ENCODE assay signal across 10 cellular contexts in the genomic region with DNA sequence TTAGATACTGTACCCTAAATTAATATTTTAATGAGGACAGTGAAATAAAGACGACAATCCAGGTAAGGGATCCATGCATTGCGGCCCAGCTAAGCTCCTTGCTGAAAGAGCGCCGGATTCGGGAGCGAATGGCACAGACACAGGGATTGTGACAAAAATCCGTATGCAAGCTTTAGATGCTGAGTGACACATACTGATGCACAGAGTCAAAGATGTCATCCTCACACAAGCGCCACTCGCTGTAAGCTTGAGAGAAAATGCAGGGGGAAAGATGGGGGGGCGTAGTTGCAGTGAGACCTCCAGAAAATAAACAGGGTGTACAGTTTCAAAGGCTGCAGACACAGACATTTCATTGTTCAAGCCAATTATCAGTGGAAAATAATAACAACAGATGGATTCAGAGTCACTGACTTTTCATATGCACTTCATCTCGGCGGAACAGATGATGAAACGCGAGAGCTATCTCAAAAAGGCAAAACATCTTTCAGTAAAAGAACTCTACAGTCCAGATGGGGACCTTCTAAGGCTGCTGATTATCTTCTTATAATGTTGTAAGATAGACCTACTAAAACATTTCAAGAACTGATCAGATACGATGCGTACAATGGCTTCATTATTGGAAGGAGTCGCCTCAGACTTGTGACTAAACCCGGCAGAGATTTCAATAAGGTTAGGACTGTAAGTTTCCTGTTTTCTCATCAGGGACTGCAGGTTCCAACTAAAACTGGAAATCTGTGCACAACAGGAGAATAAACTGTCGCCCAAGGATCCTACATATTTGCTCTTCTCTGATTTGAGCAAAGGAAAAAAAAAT.
A peak's percentile ranks its signal among the peaks of the same experiment; 100 is the strongest.
DNase-seq lines count a peak whose midpoint lies in the region; ATAC-seq and TF ChIP-seq lines count a peak whose summit lies in the region.
"Had no signal": no experiment of that assay in that cellular context is flagged by ENCODE, and none has a peak within 500 bp of the region (broad histone marks: within the 10 kb centered on the region; RNA-seq: fewer than 3 reads in every experiment).

No MANE protein-coding gene starts in this region.

- H3K4me1 ChIP-seq in endodermal cell (ENCODE audit: control insufficient read depth, insufficient read depth, low read length) = peaks cover 10% of the 10 kb centered on the region
- peaks cover 0 to 54% of the 10 kb centered on the region in 2 donors for H3K4me1 ChIP-seq in left lung

- H3K9me3 ChIP-seq in endodermal cell (ENCODE audit: control insufficient read depth, low read length) (no peaks in the 10 kb centered on the region), left lung (no peaks in the 10 kb centered on the region)

- CTCF ChIA-PET in activated CD4-positive, alpha-beta T cell treated with anti-CD3 and anti-CD28 coated beads, Interleukin-2, amount 10 ng/mL, durations not matched to agents 7 days and 5 days (lab: Charles Lee) = interaction anchor here (0.6 to 1.3 kb wide), 2 partner anchors 8 to 395 kb away, joined by 3 read pairs; no protein-coding TSS in a partner anchor

- H3K27ac Mint-ChIP-seq in activated CD4-positive, alpha-beta T cell treated with anti-CD3 and anti-CD28 coated beads, Interleukin-2, amount 10 ng/mL, durations not matched to agents 7 days and 5 days = peak overlapping the region; percentile 32
- H3K27ac Mint-ChIP-seq in endodermal cell (no peak overlapping the region), neural crest cell (ENCODE audit: unreplicated experiment) (peak overlapping the region; percentile 38)

- H3K4me3 ChIP-seq in endodermal cell (ENCODE audit: low read length) (no peak overlapping the region), left lung (no peak overlapping the region)
- H3K4me3 ChIP-seq: cardiac muscle cell had no signal

- intact Hi-C loops in left lung (cut with DNase I) = no loop called here

- peaks cover 59% of the 10 kb centered on the region for H3K4me1 Mint-ChIP-seq in activated CD4-positive, alpha-beta T cell treated with anti-CD3 and anti-CD28 coated beads, Interleukin-2, amount 10 ng/mL, durations not matched to agents 7 days and 5 days
- peaks cover 64% of the 10 kb centered on the region for H3K4me1 Mint-ChIP-seq in endodermal cell
- H3K4me1 Mint-ChIP-seq in neural crest cell = peaks cover 56% of the 10 kb centered on the region

- ATAC-seq in GM18873 (IDR thresholded peaks at IDR 0.05; ENCODE audit: low FRiP score, unreplicated experiment) (no peak), GM18520 (IDR thresholded peaks at IDR 0.05; ENCODE audit: unreplicated experiment) (no peak), left lung (no peak)

- H3K36me3 ChIP-seq in endodermal cell (ENCODE audit: control insufficient read depth, insufficient read depth, low read length) = no peaks in the 10 kb centered on the region
- H3K36me3 ChIP-seq in left lung = no peaks in the 10 kb centered on the region
- H3K36me3 ChIP-seq: cardiac muscle cell had no signal

- peaks cover 7% of the 10 kb centered on the region for H3K36me3 Mint-ChIP-seq in activated CD4-positive, alpha-beta T cell treated with anti-CD3 and anti-CD28 coated beads, Interleukin-2, amount 10 ng/mL, durations not matched to agents 7 days and 5 days (ENCODE audit: low read depth)
- H3K36me3 Mint-ChIP-seq in endodermal cell (ENCODE audit: low read depth) (peaks cover 6% of the 10 kb centered on the region), neural crest cell (ENCODE audit: low read depth) (no peaks in the 10 kb centered on the region)

- WGBS in endodermal cell (ENCODE audit: insufficient coverage in 1 of 2, insufficient read length in 1 of 2), 2 experiments = 93 to 95% methylated on average over 16 to 19 of the region's 19 CpGs

- H3K27ac ChIP-seq in endodermal cell (ENCODE audit: low read depth, low read length) (peak overlapping the region; percentile 47), left lung (peak overlapping the region in 1 of 2 donors; percentile 28)
- H3K27ac ChIP-seq: cardiac muscle cell had no signal

- no peak overlapping the region for H3K4me3 Mint-ChIP-seq in activated CD4-positive, alpha-beta T cell treated with anti-CD3 and anti-CD28 coated beads, Interleukin-2, amount 10 ng/mL, durations not matched to agents 7 days and 5 days
- no peak overlapping the region for H3K4me3 Mint-ChIP-seq in endodermal cell
- H3K4me3 Mint-ChIP-seq in neural crest cell = peak overlapping the region; percentile 52

- no peak for TF ChIP-seq CTCF in endodermal cell (conservative IDR thresholded peaks at IDR 0.05)
- no peak for TF ChIP-seq CTCF in neural crest cell (conservative IDR thresholded peaks at IDR 0.05)
- TF ChIP-seq CTCF in left lung (IDR thresholded peaks at IDR 0.05) = no peak

- no peaks in the 10 kb centered on the region for H3K9me3 Mint-ChIP-seq in activated CD4-positive, alpha-beta T cell treated with anti-CD3 and anti-CD28 coated beads, Interleukin-2, amount 10 ng/mL, durations not matched to agents 7 days and 5 days
- H3K9me3 Mint-ChIP-seq in endodermal cell (no peaks in the 10 kb centered on the region), neural crest cell (no peaks in the 10 kb centered on the region)

- H3K27me3 ChIP-seq in endodermal cell (ENCODE audit: control insufficient read depth, insufficient read depth, low read length, poor library complexity, severe bottlenecking) (no peaks in the 10 kb centered on the region), left lung (no peaks in the 10 kb centered on the region)
- H3K27me3 ChIP-seq: cardiac muscle cell had no signal

- H3K27me3 Mint-ChIP-seq in activated CD4-positive, alpha-beta T cell treated with anti-CD3 and anti-CD28 coated beads, Interleukin-2, amount 10 ng/mL, durations not matched to agents 7 days and 5 days = peaks cover 4% of the 10 kb centered on the region
- H3K27me3 Mint-ChIP-seq in endodermal cell (ENCODE audit: insufficient read depth) = no peaks in the 10 kb centered on the region
- no peaks in the 10 kb centered on the region for H3K27me3 Mint-ChIP-seq in neural crest cell (ENCODE audit: low read depth)

- POLR2A ChIA-PET in activated CD4-positive, alpha-beta T cell treated with anti-CD3 and anti-CD28 coated beads, Interleukin-2, amount 10 ng/mL, durations not matched to agents 7 days and 5 days (lab: Charles Lee) = interaction anchor here (0.6 kb wide), 1 partner anchor 275 kb away, joined by 5 read pairs; the partner anchor contains the start of gene FOXP1

- no peak overlapping the region for H3K9ac ChIP-seq in endodermal cell (ENCODE audit: extremely low read depth, low read length, poor library complexity, severe bottlenecking)

- no peak for DNase-seq in activated CD4-positive, alpha-beta T cell treated with anti-CD3 and anti-CD28 coated beads, Interleukin-2, amount 10 ng/mL, durations not matched to agents 7 days and 5 days
- DNase-seq in activated CD4-positive, alpha-beta T cell treated with anti-CD3 and anti-CD28 coated beads for 1 hour = no peak
- DNase-seq in NCI-H748 (lab: John Stamatoyannopoulos, UW; ENCODE audit: unreplicated experiment) (peak; percentile 41), endodermal cell (no peak), neural crest cell (ENCODE audit: low read depth, low spot score) (no peak), left lung (no peak)
- DNase-seq: DMS79 had no signal
